In the genomic region with DNA sequence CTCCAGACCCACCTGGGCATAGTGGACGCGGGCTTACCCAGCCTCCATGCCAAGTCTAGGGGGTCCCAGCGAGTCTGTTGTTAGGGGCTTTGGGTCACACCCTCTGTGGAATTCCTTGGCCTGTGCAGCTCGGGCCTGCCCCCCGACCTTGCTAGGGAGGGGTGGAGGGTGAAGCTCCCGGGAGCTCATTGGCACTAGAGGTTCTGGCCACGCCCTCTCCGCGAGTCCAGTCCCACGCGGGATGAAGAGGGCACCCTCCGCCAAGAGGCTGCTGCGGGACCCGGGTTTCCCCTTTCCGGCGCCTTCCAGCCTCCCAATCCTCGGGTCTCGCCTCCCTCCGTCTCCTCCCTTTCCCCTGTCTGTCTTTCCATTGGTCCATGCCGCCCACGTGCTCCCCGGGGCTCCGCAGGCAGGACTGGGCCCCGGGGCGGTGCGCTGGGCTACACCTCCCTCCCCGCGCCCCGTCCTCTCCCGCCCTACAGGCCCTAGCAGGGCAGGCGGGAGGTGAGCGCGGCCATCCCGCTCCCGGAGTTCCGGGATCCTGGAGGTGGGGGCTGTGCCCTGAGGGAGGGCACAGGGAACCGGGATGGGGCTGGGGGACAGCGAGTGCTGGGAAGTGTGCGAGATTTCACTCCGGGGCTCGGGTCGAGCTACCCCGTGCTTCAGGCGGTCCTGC, we compare ENCODE assay signal across 8 cellular contexts. TPM values are rescaled to one million over a fixed set of nuclear protein-coding genes. Genes with fewer than 3 reads are reported as not detected.
DNase-seq lines count a peak whose midpoint lies in the region; ATAC-seq and TF ChIP-seq lines count a peak whose summit lies in the region.

No MANE protein-coding gene starts in this region.

- DNase-seq in ACHN = peak; percentile 98
- peak; percentile 85 for DNase-seq in NCI-H2227 treated with DMSO at 0.1 percent for 48 hours (lab: John Stamatoyannopoulos, UW)
- peak; percentile 92 for DNase-seq in WTC11 (ENCODE audit: low spot score)
- peak; percentile 97 to 98 for DNase-seq in cardiac fibroblast (ENCODE audit: low read depth in 2 of 2)
- peak; percentile 83 to 86 (median 84) for DNase-seq in immature natural killer cell
- DNase-seq in smooth muscle cell of the brain vasculature (ENCODE audit: low read depth, low spot score) = peak; percentile 85

- peak overlapping the region; percentile 65; the same call in 1 of the 2 replicates for H3K27ac Mint-ChIP-seq in WTC11
- H3K27ac Mint-ChIP-seq in immature natural killer cell = peak overlapping the region; percentile 55 to 95 (median 86)

- H3K4me3 Mint-ChIP-seq in WTC11 (peak overlapping the region; percentile 91), immature natural killer cell (peak overlapping the region; percentile 85 to 92 (median 88))

- in situ Hi-C loops in ACHN (cut with HindIII; ENCODE audit: low pct_ligation_motif_present, low pct_unique_long_range_greater_than_20kb, low sequenced_read_pairs) = loop anchor here (5.0 kb wide), 1 partner anchor 52 kb away; a partner anchor contains a TSS

- H3K36me3 Mint-ChIP-seq in WTC11 = peaks cover 11% of the 10 kb centered on the region
- peaks cover 0 to 1% (median 0%) of the 10 kb centered on the region in 3 donors for H3K36me3 Mint-ChIP-seq in immature natural killer cell

- POLR2A ChIA-PET in WTC11 (lab: Charles Lee) = interaction anchor here (0.8 to 2.5 kb wide), 4 partner anchors 16 to 118 kb away, joined by 4 to 13 read pairs (median 5); a partner anchor contains a TSS

- CTCF ChIA-PET in WTC11 (lab: Charles Lee) = interaction anchor here (0.6 to 9.9 kb wide), 36 partner anchors 7 to 1906 kb away, joined by 3 to 204 read pairs (median 6); a partner anchor contains a TSS

- H3K9me3 Mint-ChIP-seq in WTC11 (no peaks in the 10 kb centered on the region), immature natural killer cell (no peaks in the 10 kb centered on the region)

- TF ChIP-seq CTCF in WTC11 (IDR thresholded peaks at IDR 0.05) (no peak), cardiac fibroblast (IDR thresholded peaks at IDR 0.05; ENCODE audit: low read depth, low read length) (no peak)

- peak overlapping the region; percentile 71 to 90 for H3K4me3 ChIP-seq in cardiac fibroblast (replicated peaks in 1 of 2; ENCODE audit: low read depth in 2 of 2, low read length in 2 of 2)

- H3K27me3 Mint-ChIP-seq in WTC11 (ENCODE audit: low read depth) (peaks cover 6% of the 10 kb centered on the region), immature natural killer cell (ENCODE audit: low read depth in 3 of 3) (peaks cover 0 to 9% (median 5%) of the 10 kb centered on the region in 3 donors)

- ATAC-seq in GM18873 (IDR thresholded peaks at IDR 0.05; ENCODE audit: low FRiP score, unreplicated experiment) = peak; percentile 70
- ATAC-seq in HG03159 (IDR thresholded peaks at IDR 0.05; ENCODE audit: unreplicated experiment) = peak; percentile 58
- ATAC-seq in WTC11 = peak; percentile 63

- H3K4me1 Mint-ChIP-seq in WTC11 (peaks cover 37% of the 10 kb centered on the region), immature natural killer cell (peaks cover 24 to 30% of the 10 kb centered on the region in 2 donors)

TF ChIP-seq in WTC11, 78 proteins besides CTCF, POLR2A, EP300 and RAD21 (continues in another document):
- TF ChIP-seq, protein P1, sequence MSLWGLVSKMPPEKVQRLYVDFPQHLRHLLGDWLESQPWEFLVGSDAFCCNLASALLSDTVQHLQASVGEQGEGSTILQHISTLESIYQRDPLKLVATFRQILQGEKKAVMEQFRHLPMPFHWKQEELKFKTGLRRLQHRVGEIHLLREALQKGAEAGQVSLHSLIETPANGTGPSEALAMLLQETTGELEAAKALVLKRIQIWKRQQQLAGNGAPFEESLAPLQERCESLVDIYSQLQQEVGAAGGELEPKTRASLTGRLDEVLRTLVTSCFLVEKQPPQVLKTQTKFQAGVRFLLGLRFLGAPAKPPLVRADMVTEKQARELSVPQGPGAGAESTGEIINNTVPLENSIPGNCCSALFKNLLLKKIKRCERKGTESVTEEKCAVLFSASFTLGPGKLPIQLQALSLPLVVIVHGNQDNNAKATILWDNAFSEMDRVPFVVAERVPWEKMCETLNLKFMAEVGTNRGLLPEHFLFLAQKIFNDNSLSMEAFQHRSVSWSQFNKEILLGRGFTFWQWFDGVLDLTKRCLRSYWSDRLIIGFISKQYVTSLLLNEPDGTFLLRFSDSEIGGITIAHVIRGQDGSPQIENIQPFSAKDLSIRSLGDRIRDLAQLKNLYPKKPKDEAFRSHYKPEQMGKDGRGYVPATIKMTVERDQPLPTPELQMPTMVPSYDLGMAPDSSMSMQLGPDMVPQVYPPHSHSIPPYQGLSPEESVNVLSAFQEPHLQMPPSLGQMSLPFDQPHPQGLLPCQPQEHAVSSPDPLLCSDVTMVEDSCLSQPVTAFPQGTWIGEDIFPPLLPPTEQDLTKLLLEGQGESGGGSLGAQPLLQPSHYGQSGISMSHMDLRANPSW (CRISPR knock-in tag; conservative IDR thresholded peaks at IDR 0.05; ENCODE audit: low read depth) = no peak
- TF ChIP-seq SOX15 (CRISPR knock-in tag; IDR thresholded peaks at IDR 0.05) (no peak), ESRRA (CRISPR knock-in tag; IDR thresholded peaks at IDR 0.05; ENCODE audit: borderline replicate concordance) (no peak), ZNF396 (CRISPR knock-in tag; IDR thresholded peaks at IDR 0.05; ENCODE audit: borderline replicate concordance) (no peak), GABPB1 (CRISPR knock-in tag; IDR thresholded peaks at IDR 0.05) (no peak), RELA (CRISPR knock-in tag; IDR thresholded peaks at IDR 0.05; ENCODE audit: borderline replicate concordance) (no peak), GTF2I (CRISPR knock-in tag; conservative IDR thresholded peaks at IDR 0.05) (no peak), RORB (CRISPR knock-in tag; IDR thresholded peaks at IDR 0.05) (no peak), ZNF138 (CRISPR knock-in tag; conservative IDR thresholded peaks at IDR 0.05) (no peak), EMX1 (CRISPR knock-in tag; IDR thresholded peaks at IDR 0.05) (no peak), GRHL2 (CRISPR knock-in tag; IDR thresholded peaks at IDR 0.05; ENCODE audit: insufficient replicate concordance, severe bottlenecking) (no peak)
- TF ChIP-seq, protein P2, sequence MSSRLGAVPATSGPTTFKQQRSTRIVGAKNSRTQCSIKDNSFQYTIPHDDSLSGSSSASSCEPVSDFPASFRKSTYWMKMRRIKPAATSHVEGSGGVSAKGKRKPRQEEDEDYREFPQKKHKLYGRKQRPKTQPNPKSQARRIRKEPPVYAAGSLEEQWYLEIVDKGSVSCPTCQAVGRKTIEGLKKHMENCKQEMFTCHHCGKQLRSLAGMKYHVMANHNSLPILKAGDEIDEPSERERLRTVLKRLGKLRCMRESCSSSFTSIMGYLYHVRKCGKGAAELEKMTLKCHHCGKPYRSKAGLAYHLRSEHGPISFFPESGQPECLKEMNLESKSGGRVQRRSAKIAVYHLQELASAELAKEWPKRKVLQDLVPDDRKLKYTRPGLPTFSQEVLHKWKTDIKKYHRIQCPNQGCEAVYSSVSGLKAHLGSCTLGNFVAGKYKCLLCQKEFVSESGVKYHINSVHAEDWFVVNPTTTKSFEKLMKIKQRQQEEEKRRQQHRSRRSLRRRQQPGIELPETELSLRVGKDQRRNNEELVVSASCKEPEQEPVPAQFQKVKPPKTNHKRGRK (CRISPR knock-in tag; IDR thresholded peaks at IDR 0.05; ENCODE audit: borderline replicate concordance) = no peak
- TF ChIP-seq, protein P3, sequence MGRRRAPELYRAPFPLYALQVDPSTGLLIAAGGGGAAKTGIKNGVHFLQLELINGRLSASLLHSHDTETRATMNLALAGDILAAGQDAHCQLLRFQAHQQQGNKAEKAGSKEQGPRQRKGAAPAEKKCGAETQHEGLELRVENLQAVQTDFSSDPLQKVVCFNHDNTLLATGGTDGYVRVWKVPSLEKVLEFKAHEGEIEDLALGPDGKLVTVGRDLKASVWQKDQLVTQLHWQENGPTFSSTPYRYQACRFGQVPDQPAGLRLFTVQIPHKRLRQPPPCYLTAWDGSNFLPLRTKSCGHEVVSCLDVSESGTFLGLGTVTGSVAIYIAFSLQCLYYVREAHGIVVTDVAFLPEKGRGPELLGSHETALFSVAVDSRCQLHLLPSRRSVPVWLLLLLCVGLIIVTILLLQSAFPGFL (CRISPR knock-in tag; IDR thresholded peaks at IDR 0.05; ENCODE audit: borderline replicate concordance) = no peak
- TF ChIP-seq, protein P4, sequence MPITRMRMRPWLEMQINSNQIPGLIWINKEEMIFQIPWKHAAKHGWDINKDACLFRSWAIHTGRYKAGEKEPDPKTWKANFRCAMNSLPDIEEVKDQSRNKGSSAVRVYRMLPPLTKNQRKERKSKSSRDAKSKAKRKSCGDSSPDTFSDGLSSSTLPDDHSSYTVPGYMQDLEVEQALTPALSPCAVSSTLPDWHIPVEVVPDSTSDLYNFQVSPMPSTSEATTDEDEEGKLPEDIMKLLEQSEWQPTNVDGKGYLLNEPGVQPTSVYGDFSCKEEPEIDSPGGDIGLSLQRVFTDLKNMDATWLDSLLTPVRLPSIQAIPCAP (CRISPR knock-in tag; IDR thresholded peaks at IDR 0.05) = no peak
- TF ChIP-seq, protein P5, sequence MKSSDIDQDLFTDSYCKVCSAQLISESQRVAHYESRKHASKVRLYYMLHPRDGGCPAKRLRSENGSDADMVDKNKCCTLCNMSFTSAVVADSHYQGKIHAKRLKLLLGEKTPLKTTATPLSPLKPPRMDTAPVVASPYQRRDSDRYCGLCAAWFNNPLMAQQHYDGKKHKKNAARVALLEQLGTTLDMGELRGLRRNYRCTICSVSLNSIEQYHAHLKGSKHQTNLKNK (CRISPR knock-in tag; IDR thresholded peaks at IDR 0.05) = no peak

RNA-seq across cellular contexts. Expression of a gene that starts 3.5 kb away (rescaled TPM):
- 51.4 to 68.8 TPM (median 55.3 TPM) in 3 replicates for total RNA-seq in WTC11 (2021)
- polyA plus RNA-seq in immature natural killer cell = 10 to 100 TPM in 2 of 3 donors, 1 to 10 TPM in 1; 9.2 to 21.3 (median 18.1) TPM

RNA-seq across cellular contexts. Expression of a gene that starts 15.5 kb away (rescaled TPM):
- 342 to 366 TPM (median 354 TPM) in 3 replicates for total RNA-seq in WTC11 (2021)
- polyA plus RNA-seq in immature natural killer cell = 100 to 1,000 TPM; 173 to 279 (median 206) TPM

RNA-seq across cellular contexts. Expression of a gene that starts 22.9 kb away (rescaled TPM):
- total RNA-seq in WTC11 (2021) = 1.5 to 2.5 TPM (median 1.6 TPM) in 3 replicates
- polyA plus RNA-seq in immature natural killer cell = not detected

RNA-seq across cellular contexts. Expression of a gene that starts 46.9 kb away (rescaled TPM):
- 5.9 to 7.3 TPM (median 6.3 TPM) in 3 replicates for total RNA-seq in WTC11 (2021)
- under 1 TPM in 1 of 3 donors, not detected in 2; 0.52 TPM for polyA plus RNA-seq in immature natural killer cell

RNA-seq across cellular contexts. Expression of a gene that starts 50.9 kb away (rescaled TPM):
- total RNA-seq in WTC11 (2021) = 68.2 to 74.9 TPM (median 74.4 TPM) in 3 replicates
- 10 to 100 TPM in 1 of 3 donors, 1 to 10 TPM in 2; 5.8 to 15.6 (median 6.2) TPM for polyA plus RNA-seq in immature natural killer cell

Comparison
In these comparisons a context has a peak if more than half of its experiments do, and no peak if none do; other contexts are left out.
1. Peak in every context shown above with its lines: DNase-seq, ATAC-seq and H3K4me3 ChIP-seq.